ENCODE assay signal across 27 cellular contexts in the genomic region with DNA sequence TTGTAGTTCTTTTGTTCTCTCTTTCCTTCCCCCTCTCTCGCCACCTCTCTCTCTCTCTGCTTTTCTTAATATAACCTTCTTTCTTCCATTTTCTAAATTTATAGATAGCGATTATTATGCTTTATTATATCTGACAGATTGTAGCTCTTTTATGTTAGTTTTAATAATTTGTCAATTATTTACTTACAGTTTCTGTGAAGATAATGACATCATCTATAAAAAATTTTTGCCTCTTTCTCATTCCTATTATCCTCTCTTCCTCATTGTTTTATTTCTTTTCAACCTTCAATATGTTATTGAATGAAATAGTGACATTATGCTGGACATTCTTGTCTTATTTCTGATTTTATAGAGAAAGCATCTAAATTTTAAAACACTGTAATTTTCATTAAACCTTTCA.
"Had no signal": no experiment of that assay in that cellular context is flagged by ENCODE, and none has a peak within 500 bp of the region (broad histone marks: within the 10 kb centered on the region; RNA-seq: fewer than 3 reads in every experiment).

No MANE protein-coding gene starts in this region.

- H3K27me3 Mint-ChIP-seq: dendritic cell treated with granulocyte-macrophage colony-stimulating factor and Interleukin-4, amounts not matched to agents 40 ng/mL and 50 ng/mL, for 4 days; effector memory CD8-positive, alpha-beta T cell had no signal

- H3K9me3 ChIP-seq: colonic mucosa, esophagus muscularis mucosa, esophagus squamous epithelium, gastrocnemius medialis, gastroesophageal sphincter, heart left ventricle, heart right ventricle had no signal

- H3K4me1 Mint-ChIP-seq: endodermal cell had no signal

- H3K27ac ChIP-seq: colonic mucosa, coronary artery, dorsolateral prefrontal cortex, epithelial cell of prostate, esophagus muscularis mucosa, esophagus squamous epithelium, foreskin keratinocyte, gastrocnemius medialis, gastroesophageal sphincter, heart left ventricle, heart right ventricle had no signal

- H3K27ac Mint-ChIP-seq: dendritic cell treated with granulocyte-macrophage colony-stimulating factor and Interleukin-4, amounts not matched to agents 40 ng/mL and 50 ng/mL, for 4 days; effector memory CD8-positive, alpha-beta T cell; endodermal cell had no signal

- H3K36me3 ChIP-seq: colonic mucosa, esophagus muscularis mucosa, esophagus squamous epithelium, gastrocnemius medialis, gastroesophageal sphincter, heart left ventricle, heart right ventricle had no signal

- ATAC-seq: effector memory CD8-positive, alpha-beta T cell; esophagus mucosa; foreskin keratinocyte; gastrocnemius medialis; gastroesophageal sphincter; heart left ventricle; heart right ventricle had no signal

- H3K27me3 ChIP-seq: colonic mucosa, dorsolateral prefrontal cortex, esophagus muscularis mucosa, esophagus squamous epithelium, foreskin keratinocyte, gastrocnemius medialis, gastroesophageal sphincter, heart left ventricle, heart right ventricle had no signal

- H3K4me3 Mint-ChIP-seq: dendritic cell treated with granulocyte-macrophage colony-stimulating factor and Interleukin-4, amounts not matched to agents 40 ng/mL and 50 ng/mL, for 4 days; effector memory CD8-positive, alpha-beta T cell; endodermal cell had no signal

- H3K9me3 Mint-ChIP-seq: dendritic cell treated with granulocyte-macrophage colony-stimulating factor and Interleukin-4, amounts not matched to agents 40 ng/mL and 50 ng/mL, for 4 days; endodermal cell had no signal

- DNase-seq: colonic mucosa; cortex of kidney; dermis blood vessel endothelial cell; dorsolateral prefrontal cortex; effector CD4-positive, alpha-beta T cell; effector CD8-positive, alpha-beta T cell; effector memory CD4-positive, alpha-beta T cell; effector memory CD8-positive, alpha-beta T cell; endodermal cell; erythroblast; esophagus squamous epithelium; foreskin fibroblast; foreskin keratinocyte; foreskin melanocyte; gastrocnemius medialis; glutamatergic neuron; head of caudate nucleus; heart left ventricle; heart right ventricle had no signal

- FAIRE-seq: colon, endothelial cell of umbilical vein had no signal

- H3K4me1 ChIP-seq: colonic mucosa, esophagus muscularis mucosa, esophagus squamous epithelium, foreskin keratinocyte, gastrocnemius medialis, gastroesophageal sphincter, heart left ventricle, heart right ventricle had no signal

- H3K4me3 ChIP-seq: colonic mucosa, coronary artery, dorsolateral prefrontal cortex, esophagus muscularis mucosa, esophagus squamous epithelium, gastrocnemius medialis, gastroesophageal sphincter, heart left ventricle, heart right ventricle had no signal
